ENCODE assay signal across 19 cellular contexts in genomic region chr12:132052191-132052932, GRCh38.
"Had no signal": no experiment of that assay in that cellular context is flagged by ENCODE, and none has a peak within 500 bp of the region (broad histone marks: within the 10 kb centered on the region; RNA-seq: fewer than 3 reads in every experiment).

No MANE protein-coding gene starts in this region.

- H3K4me1 ChIP-seq: adrenal gland, ascending aorta, left ventricle myocardium inferior, neural progenitor cell, prostate gland had no signal

- H3K9me3 ChIP-seq: adrenal gland, ascending aorta, left ventricle myocardium inferior, prostate gland, spleen had no signal

- H2AFZ ChIP-seq: neural progenitor cell had no signal

- H3K27ac ChIP-seq: adrenal gland, ascending aorta, brain microvascular endothelial cell, left ventricle myocardium inferior, neural progenitor cell, prostate gland, spleen had no signal

- H3K4me3 ChIP-seq: adrenal gland, ascending aorta, left ventricle myocardium inferior, neural progenitor cell, prostate gland, spleen had no signal

- H3K27me3 ChIP-seq: adrenal gland, ascending aorta, brain microvascular endothelial cell, neural progenitor cell, spleen had no signal

- H3K4me2 ChIP-seq: neural progenitor cell had no signal

- H3K9ac ChIP-seq: neural progenitor cell had no signal

- FAIRE-seq: endometrium had no signal

- DNase-seq: activated CD4-positive, alpha-beta T cell treated with anti-CD3 and anti-CD28 coated beads, Interleukin-2, amount 10 ng/mL, durations not matched to agents 24 days and 14 days; activated CD8-positive, alpha-beta memory T cell treated with anti-CD3 and anti-CD28 coated beads, Interleukin-2, amount 10 ng/mL, durations not matched to agents 7 days and 5 days; activated effector memory CD4-positive, alpha-beta T cell treated with anti-CD3 and anti-CD28 coated beads, Interleukin-2, amount 50 U/mL, for 16 hours; activated T-cell treated with anti-CD3 and anti-CD28 coated beads for 4 hours; caudate nucleus; effector CD4-positive, alpha-beta T cell; immature natural killer cell; left ventricle myocardium inferior; naive thymus-derived CD4-positive, alpha-beta T cell; spleen; stimulated activated CD4-positive, alpha-beta T cell treated with anti-CD3 and anti-CD28 coated beads, Interleukin-4, amount 100 ng/mL, for 4 hours; T-helper 17 cell had no signal

- ATAC-seq: activated CD8-positive, alpha-beta memory T cell treated with anti-CD3 and anti-CD28 coated beads, Interleukin-2, amount 10 ng/mL, durations not matched to agents 7 days and 5 days; activated CD8-positive, alpha-beta T cell treated with anti-CD3 and anti-CD28 coated beads for 36 hours; naive thymus-derived CD4-positive, alpha-beta T cell; T-helper 17 cell had no signal
